29 cellular contexts compared by ENCODE assay signal in the genomic region with DNA sequence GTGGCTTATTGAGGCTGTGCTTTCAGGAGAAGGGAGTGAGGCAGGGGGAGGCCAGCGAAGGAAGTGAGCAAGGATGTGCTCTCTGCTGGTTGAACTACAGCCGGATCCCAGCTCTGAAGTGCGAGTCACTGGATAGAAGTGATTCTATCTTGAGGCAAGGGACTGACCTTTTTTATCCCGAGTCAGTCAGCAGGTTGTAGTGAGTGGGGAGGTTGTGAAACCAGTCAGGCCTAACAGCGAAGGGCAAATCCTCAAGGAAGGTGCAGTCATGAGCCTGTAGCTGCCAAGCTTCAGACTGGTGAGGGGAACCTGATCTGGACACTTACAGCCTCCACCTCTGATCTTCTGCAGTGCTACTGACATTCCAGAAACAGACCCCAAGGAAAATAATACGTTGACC. TPM values are rescaled to one million over a fixed set of nuclear protein-coding genes. Genes with fewer than 3 reads are reported as not detected.
DNase-seq lines count a peak whose midpoint lies in the region; ATAC-seq and TF ChIP-seq lines count a peak whose summit lies in the region.
"Had no signal": no experiment of that assay in that cellular context is flagged by ENCODE, and none has a peak within 500 bp of the region (broad histone marks: within the 10 kb centered on the region; RNA-seq: fewer than 3 reads in every experiment).

No MANE protein-coding gene starts in this region.

- H3K36me3 ChIP-seq in PC-9 (ENCODE audit: low read depth) = 0 out of 2 replicates have a peak, but pooled peaks cover under 1% of the 10 kb centered on the region
- no peaks in the 10 kb centered on the region for H3K36me3 ChIP-seq in left lung
- no peaks in the 10 kb centered on the region for H3K36me3 ChIP-seq in mesendoderm (ENCODE audit: control insufficient read depth, insufficient read depth, low read length)
- H3K36me3 ChIP-seq: neural progenitor cell, right atrium auricular region, suprapubic skin, uterus had no signal

- H3K4me2 ChIP-seq in PC-9 (peak overlapping the region; percentile 45), mesendoderm (ENCODE audit: low read length) (no peak overlapping the region)
- H3K4me2 ChIP-seq: neural progenitor cell had no signal

- no peak overlapping the region for H2AK5ac ChIP-seq in mesendoderm (ENCODE audit: low read length)

- no peak overlapping the region for H4K5ac ChIP-seq in mesendoderm (ENCODE audit: low read length)

- H3K4ac ChIP-seq in mesendoderm (ENCODE audit: low read depth, low read length) = no peak overlapping the region

- H3K56ac ChIP-seq in mesendoderm (ENCODE audit: low read length) = no peak overlapping the region

- DNase-seq in ACHN (peak; percentile 36), PC-9 (peak in 1 of 2 experiments; percentile 60), left lung (peak in 1 of 2 donors; percentile 44), medulla oblongata (ENCODE audit: extremely low spot score) (no peak), mesendoderm (no peak)
- no peak for DNase-seq in stimulated activated CD8-positive, alpha-beta memory T cell treated with anti-CD3 and anti-CD28 coated beads, Interleukin-4, amount 100 ng/mL, for 48 hours
- DNase-seq: 8988T; activated CD4-positive, alpha-beta T cell treated with anti-CD3 and anti-CD28 coated beads for 36 hours; activated CD8-positive, alpha-beta T cell treated with anti-CD3 and anti-CD28 coated beads, Interleukin-2, amount 10 ng/mL, durations not matched to agents 7 days and 5 days; activated T-cell treated with anti-CD3 and anti-CD28 coated beads for 4 hours; Caco-2; head of caudate nucleus; NCI-H1092 treated with DMSO at 0.1 percent for 48 hours; NCI-H187 treated with DMSO at 0.1 percent for 48 hours; NCI-H2171 treated with DMSO at 0.1 percent for 48 hours; NCI-H524 treated with DMSO at 0.1 percent for 48 hours; Right ventricle myocardium superior; small intestine; stimulated activated naive CD4-positive, alpha-beta T cell treated with Interleukin-2 at 50 U/mL for 16 hours; uterus had no signal

- peak overlapping the region; percentile 25 for H3K27ac ChIP-seq in PC-9
- no peak overlapping the region for H3K27ac ChIP-seq in left lung
- H3K27ac ChIP-seq in mesendoderm (ENCODE audit: low read depth, low read length) = no peak overlapping the region
- H3K27ac ChIP-seq: neural progenitor cell, right atrium auricular region, suprapubic skin, uterus had no signal

- H2BK5ac ChIP-seq in mesendoderm (ENCODE audit: low read length) = no peak overlapping the region

- in situ Hi-C loops in ACHN (cut with HindIII; ENCODE audit: low pct_ligation_motif_present, low pct_unique_long_range_greater_than_20kb, low sequenced_read_pairs) = no loop called here

- H3K79me1 ChIP-seq in mesendoderm (ENCODE audit: low read length) = no peaks in the 10 kb centered on the region

- no peak overlapping the region for H2BK15ac ChIP-seq in mesendoderm (replicated peaks; ENCODE audit: low read depth)

- BruUV-seq in PC-9 (replicated peaks; lab: Mats Ljungman, UMichigan) = no TSS peak

- H3K27me3 ChIP-seq in PC-9 (ENCODE audit: insufficient read depth, low read depth) (no peaks in the 10 kb centered on the region), left lung (no peaks in the 10 kb centered on the region), mesendoderm (ENCODE audit: insufficient read depth, low read length, poor library complexity) (no peaks in the 10 kb centered on the region)
- H3K27me3 ChIP-seq: neural progenitor cell, right atrium auricular region, suprapubic skin, uterus had no signal

- H2BK120ac ChIP-seq in mesendoderm (ENCODE audit: low read depth, low read length) = no peak overlapping the region

- no peaks in the 10 kb centered on the region for H4K20me1 ChIP-seq in PC-9 (ENCODE audit: insufficient read depth)

- TF ChIP-seq CTCF in PC-9 (conservative IDR thresholded peaks at IDR 0.05) (no peak), left lung (IDR thresholded peaks at IDR 0.05) (no peak)

- no peak overlapping the region for H3K9ac ChIP-seq in mesendoderm (ENCODE audit: low read length)
- H3K9ac ChIP-seq: neural progenitor cell had no signal

- peak; percentile 63 for ATAC-seq in esophagus mucosa
- peak; percentile 84 for ATAC-seq in left lung
- ATAC-seq in GM21515 (IDR thresholded peaks at IDR 0.05; ENCODE audit: unreplicated experiment) = no peak
- ATAC-seq: activated CD4-positive, alpha-beta T cell treated with anti-CD3 and anti-CD28 coated beads for 36 hours; activated CD8-positive, alpha-beta T cell treated with anti-CD3 and anti-CD28 coated beads, Interleukin-2, amount 10 ng/mL, durations not matched to agents 7 days and 5 days had no signal

- POLR2A ChIA-PET in PC-9 (lab: Charles Lee; ENCODE audit: unreplicated experiment) = no interaction called here

- CTCF ChIA-PET in PC-9 (lab: Charles Lee) = interaction anchor here (0.6 kb wide), 1 partner anchor 551 kb away, joined by 3 read pairs; no protein-coding TSS in a partner anchor

- no peak overlapping the region for H3K18ac ChIP-seq in mesendoderm (ENCODE audit: low read length)

- H3F3A ChIP-seq in PC-9 (ENCODE audit: insufficient read depth, low read depth) = peaks cover 17% of the 10 kb centered on the region

- no peak overlapping the region for H4K8ac ChIP-seq in mesendoderm (ENCODE audit: low read depth, low read length)

- H3K79me2 ChIP-seq in PC-9 (ENCODE audit: low read depth) (peaks cover 14% of the 10 kb centered on the region; the same call in 1 of the 2 replicates), mesendoderm (ENCODE audit: control insufficient read depth, insufficient read depth, low read length) (no peaks in the 10 kb centered on the region)

- H2AFZ ChIP-seq in PC-9 = no peak overlapping the region
- H2AFZ ChIP-seq: neural progenitor cell had no signal

- no peak overlapping the region for H3K23ac ChIP-seq in mesendoderm (ENCODE audit: low read length)

- H3K4me3 ChIP-seq in PC-9 = no peak overlapping the region
- H3K4me3 ChIP-seq in left lung = no peak overlapping the region
- H3K4me3 ChIP-seq in mesendoderm (ENCODE audit: low read length) = no peak overlapping the region
- H3K4me3 ChIP-seq: neural progenitor cell, right atrium auricular region, suprapubic skin, uterus had no signal

- H3K9me2 ChIP-seq in PC-9 (ENCODE audit: insufficient read depth) = no peaks in the 10 kb centered on the region

- H3K9me3 ChIP-seq in PC-9 (ENCODE audit: insufficient read depth, low read depth) (no peaks in the 10 kb centered on the region), left lung (no peaks in the 10 kb centered on the region)
- H3K9me3 ChIP-seq: Caco-2, right atrium auricular region, suprapubic skin, uterus had no signal

- no CpG with 5 or more reads among the region's 6 CpGs for WGBS in mesendoderm (ENCODE audit: extremely low coverage, insufficient coverage, low lambda C conversion rate)

- H3K4me1 ChIP-seq in PC-9 (replicated peaks; ENCODE audit: insufficient read depth) (peaks cover 41% of the 10 kb centered on the region), left lung (no peaks in the 10 kb centered on the region), mesendoderm (ENCODE audit: control insufficient read depth, low read depth, low read length) (no peaks in the 10 kb centered on the region)
- H3K4me1 ChIP-seq: Caco-2, neural progenitor cell, right atrium auricular region, uterus had no signal

- intact Hi-C loops in PC-9 (cut with micrococcal nuclease; ENCODE audit: unreplicated experiment) = no loop called here
- intact Hi-C loops in left lung (cut with DNase I) = no loop called here

RNA-seq across cellular contexts. Expression of a gene that starts 18.6 kb away (rescaled TPM):
- total RNA-seq in PC-9 (2021) (19.5 and 32.5 TPM in 2 replicates), esophagus mucosa (251 TPM), left lung (100 to 1,000 TPM in 1 of 2 donors, 10 to 100 TPM in 1; 53.0 to 166 TPM)
- polyA plus RNA-seq in mesendoderm (2013, experiment 1 of 2) = 0.07 TPM
- polyA plus RNA-seq in mesendoderm (2013, experiment 2 of 2) = 0.04 TPM
- total RNA-seq: activated CD4-positive, alpha-beta T cell treated with anti-CD3 and anti-CD28 coated beads for 36 hours; activated CD8-positive, alpha-beta T cell treated with anti-CD3 and anti-CD28 coated beads, Interleukin-2, amount 10 ng/mL, durations not matched to agents 7 days and 5 days; endothelial cell of umbilical vein; G401; Right ventricle myocardium superior; T-helper 2 cell treated with Interferon-gamma antibody and Interleukin-4, amounts not matched to agents 100 ng/mL and 5 ng/mL, for 36 hours had no signal
- polyA plus RNA-seq: CD14-positive monocyte, endothelial cell of umbilical vein had no signal
